Comparison of ENCODE assay signal across 1 cellular context in the genomic region with DNA sequence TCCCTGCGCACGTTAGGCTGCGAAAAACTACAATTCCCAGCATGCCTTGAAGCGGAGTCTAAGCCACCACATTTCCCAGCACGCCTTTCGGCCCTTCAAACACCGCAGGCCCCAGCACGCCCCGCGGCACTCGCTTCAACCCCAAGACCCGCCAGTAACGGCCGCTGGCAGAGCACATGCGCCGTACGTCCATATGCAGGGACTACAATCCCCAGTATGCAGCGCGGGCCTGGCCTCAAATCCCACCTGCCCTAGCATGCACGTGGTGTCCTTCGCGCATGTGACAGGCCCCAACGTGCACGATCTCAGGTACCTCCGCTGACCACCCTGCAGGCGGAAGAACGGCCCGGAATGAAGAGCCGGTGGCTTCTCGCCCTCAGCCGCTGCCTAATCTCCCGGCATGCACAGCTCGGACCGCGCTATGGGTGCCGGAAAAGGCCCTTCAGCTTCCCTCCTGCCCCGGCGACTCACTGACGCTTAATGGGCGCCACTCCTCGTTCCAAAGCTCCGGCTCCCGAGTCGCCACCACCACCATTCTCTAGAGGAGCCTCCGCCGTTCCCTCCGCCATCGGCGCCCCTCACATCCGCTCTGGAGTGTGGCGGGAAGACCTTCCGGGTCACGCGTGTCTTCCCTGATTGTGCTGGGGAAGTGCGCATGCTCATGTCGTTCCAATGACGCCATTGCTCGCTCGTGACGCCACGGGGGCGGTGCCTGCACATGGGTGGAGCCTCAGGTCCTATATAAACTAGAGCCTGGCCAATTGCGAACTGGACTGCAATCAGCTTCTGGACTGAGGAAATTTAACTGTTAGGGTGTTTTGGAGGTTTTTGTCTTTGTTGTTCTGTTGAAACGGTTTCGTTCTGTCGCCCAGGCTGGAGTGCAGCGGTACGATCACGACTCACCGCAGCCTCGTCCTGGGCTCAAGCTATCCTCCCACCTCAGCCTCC.
TF ChIP-seq lines count a peak whose summit lies in the region.

A gene with protein sequence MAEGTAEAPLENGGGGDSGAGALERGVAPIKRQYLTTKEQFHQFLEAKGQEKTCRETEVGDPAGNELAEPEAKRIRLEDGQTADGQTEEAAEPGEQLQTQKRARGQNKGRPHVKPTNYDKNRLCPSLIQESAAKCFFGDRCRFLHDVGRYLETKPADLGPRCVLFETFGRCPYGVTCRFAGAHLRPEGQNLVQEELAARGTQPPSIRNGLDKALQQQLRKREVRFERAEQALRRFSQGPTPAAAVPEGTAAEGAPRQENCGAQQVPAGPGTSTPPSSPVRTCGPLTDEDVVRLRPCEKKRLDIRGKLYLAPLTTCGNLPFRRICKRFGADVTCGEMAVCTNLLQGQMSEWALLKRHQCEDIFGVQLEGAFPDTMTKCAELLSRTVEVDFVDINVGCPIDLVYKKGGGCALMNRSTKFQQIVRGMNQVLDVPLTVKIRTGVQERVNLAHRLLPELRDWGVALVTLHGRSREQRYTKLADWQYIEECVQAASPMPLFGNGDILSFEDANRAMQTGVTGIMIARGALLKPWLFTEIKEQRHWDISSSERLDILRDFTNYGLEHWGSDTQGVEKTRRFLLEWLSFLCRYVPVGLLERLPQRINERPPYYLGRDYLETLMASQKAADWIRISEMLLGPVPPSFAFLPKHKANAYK (minus strand): TSS at position 591 of the 948 bp plus-strand sequence. CDS start 22 bp downstream, at position 569.

TF ChIP-seq in K562, 482 proteins besides CTCF, POLR2A, EP300 and RAD21 (continued from another document and continues in another):
- TF ChIP-seq CTCFL (IDR thresholded peaks at IDR 0.05; ENCODE audit: borderline replicate concordance, insufficient read depth, low read depth, low read length, poor library complexity, severe bottlenecking) (no peak), ZNF407 (IDR thresholded peaks at IDR 0.05; ENCODE audit: low read depth) (peak; percentile 89), TRIM25 (IDR thresholded peaks at IDR 0.05; ENCODE audit: borderline replicate concordance) (no peak), MTA1 (IDR thresholded peaks at IDR 0.05; ENCODE audit: borderline replicate concordance) (no peak), IFI16 (CRISPR knock-in tag; IDR thresholded peaks at IDR 0.05) (no peak), ZNF121 (CRISPR knock-in tag; conservative IDR thresholded peaks at IDR 0.05) (no peak), ZNF583 (CRISPR knock-in tag; IDR thresholded peaks at IDR 0.05) (peak; percentile 74; the same call in 1 of the 2 replicates), ZZZ3 (IDR thresholded peaks at IDR 0.05) (no peak), ZNF780A (CRISPR knock-in tag; IDR thresholded peaks at IDR 0.05) (no peak), SMAD2 (IDR thresholded peaks at IDR 0.05; ENCODE audit: low read depth, low read length) (no peak), KLF13 (tag; IDR thresholded peaks at IDR 0.05; ENCODE audit: borderline replicate concordance, low read depth) (no peak; the same call in 1 of the 2 replicates), ZBTB8A (IDR thresholded peaks at IDR 0.05; ENCODE audit: partially characterized antibody) (no peak), NBN (IDR thresholded peaks at IDR 0.05; ENCODE audit: low read depth) (peak; percentile 61; the same call in 1 of the 2 replicates), IRF1 (CRISPR knock-in tag; IDR thresholded peaks at IDR 0.05; ENCODE audit: borderline replicate concordance) (no peak), ATF6 (CRISPR knock-in tag; IDR thresholded peaks at IDR 0.05) (peak; percentile 90; the same call in 1 of the 2 replicates), MLX (CRISPR knock-in tag; conservative IDR thresholded peaks at IDR 0.05) (peak in 1 of 2 experiments; percentile 90; a peak in 2 of 4 replicates), MCM3 (IDR thresholded peaks at IDR 0.05) (no peak), NR2C1 (IDR thresholded peaks at IDR 0.05) (peak; percentile 100), NR2C1 (tag; IDR thresholded peaks at IDR 0.05) (peak; percentile 99), ERF (CRISPR knock-in tag; IDR thresholded peaks at IDR 0.05) (peak; percentile 95), CXXC5 (CRISPR knock-in tag; IDR thresholded peaks at IDR 0.05) (peak; percentile 75), DDX20 (tag; IDR thresholded peaks at IDR 0.05; ENCODE audit: low read depth) (no peak), ILF3 (IDR thresholded peaks at IDR 0.05; ENCODE audit: borderline replicate concordance) (no peak), BACH1 (tag; IDR thresholded peaks at IDR 0.05) (no peak; the same call in 1 of the 2 replicates), L3MBTL2 (IDR thresholded peaks at IDR 0.05) (peak; percentile 97), KHSRP (IDR thresholded peaks at IDR 0.05) (peak; percentile 74; the same call in 1 of the 2 replicates), RFX5 (IDR thresholded peaks at IDR 0.05; ENCODE audit: low read depth, low read length) (no peak)
- TF ChIP-seq, protein P1, sequence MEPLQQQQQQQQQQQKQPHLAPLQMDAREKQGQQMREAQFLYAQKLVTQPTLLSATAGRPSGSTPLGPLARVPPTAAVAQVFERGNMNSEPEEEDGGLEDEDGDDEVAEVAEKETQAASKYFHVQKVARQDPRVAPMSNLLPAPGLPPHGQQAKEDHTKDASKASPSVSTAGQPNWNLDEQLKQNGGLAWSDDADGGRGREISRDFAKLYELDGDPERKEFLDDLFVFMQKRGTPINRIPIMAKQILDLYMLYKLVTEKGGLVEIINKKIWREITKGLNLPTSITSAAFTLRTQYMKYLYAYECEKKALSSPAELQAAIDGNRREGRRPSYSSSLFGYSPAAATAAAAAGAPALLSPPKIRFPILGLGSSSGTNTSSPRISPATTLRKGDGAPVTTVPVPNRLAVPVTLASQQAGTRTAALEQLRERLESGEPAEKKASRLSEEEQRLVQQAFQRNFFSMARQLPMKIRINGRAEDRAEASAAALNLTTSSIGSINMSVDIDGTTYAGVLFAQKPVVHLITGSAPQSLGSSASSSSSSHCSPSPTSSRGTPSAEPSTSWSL (CRISPR knock-in tag; IDR thresholded peaks at IDR 0.05; ENCODE audit: borderline replicate concordance): 0 out of 2 replicates have a peak, but pooled peaks have one; percentile 62
- TF ChIP-seq, protein P2, sequence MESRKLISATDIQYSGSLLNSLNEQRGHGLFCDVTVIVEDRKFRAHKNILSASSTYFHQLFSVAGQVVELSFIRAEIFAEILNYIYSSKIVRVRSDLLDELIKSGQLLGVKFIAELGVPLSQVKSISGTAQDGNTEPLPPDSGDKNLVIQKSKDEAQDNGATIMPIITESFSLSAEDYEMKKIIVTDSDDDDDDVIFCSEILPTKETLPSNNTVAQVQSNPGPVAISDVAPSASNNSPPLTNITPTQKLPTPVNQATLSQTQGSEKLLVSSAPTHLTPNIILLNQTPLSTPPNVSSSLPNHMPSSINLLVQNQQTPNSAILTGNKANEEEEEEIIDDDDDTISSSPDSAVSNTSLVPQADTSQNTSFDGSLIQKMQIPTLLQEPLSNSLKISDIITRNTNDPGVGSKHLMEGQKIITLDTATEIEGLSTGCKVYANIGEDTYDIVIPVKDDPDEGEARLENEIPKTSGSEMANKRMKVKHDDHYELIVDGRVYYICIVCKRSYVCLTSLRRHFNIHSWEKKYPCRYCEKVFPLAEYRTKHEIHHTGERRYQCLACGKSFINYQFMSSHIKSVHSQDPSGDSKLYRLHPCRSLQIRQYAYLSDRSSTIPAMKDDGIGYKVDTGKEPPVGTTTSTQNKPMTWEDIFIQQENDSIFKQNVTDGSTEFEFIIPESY (CRISPR knock-in tag; IDR thresholded peaks at IDR 0.05): 0 out of 2 replicates have a peak, but pooled peaks have one; percentile 22
